2 cellular contexts compared by ENCODE assay signal in the genomic region with DNA sequence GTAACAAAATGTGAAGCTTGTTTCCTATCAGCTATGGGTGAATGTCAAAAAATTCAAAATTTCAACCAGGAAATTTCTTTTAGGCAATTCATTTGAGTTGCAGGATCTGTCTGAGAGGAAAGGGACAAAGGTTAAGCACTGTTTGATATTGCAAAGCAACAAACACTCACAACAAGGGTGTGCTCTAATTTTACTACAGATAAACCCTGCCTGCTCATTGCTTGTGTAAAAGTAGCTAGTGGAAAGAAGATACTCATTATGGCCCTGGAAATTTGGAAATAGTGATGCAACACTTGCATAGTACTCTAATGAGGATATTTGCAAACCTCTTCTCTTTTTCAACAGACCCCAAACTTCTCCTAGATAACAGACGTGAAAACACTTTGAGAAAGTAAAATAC.
TF ChIP-seq lines count a peak whose summit lies in the region.

No MANE protein-coding gene starts in this region.

TF ChIP-seq in liver, 16 proteins besides CTCF, POLR2A, EP300 and RAD21 (continued from another document):
- TF ChIP-seq, protein P1, sequence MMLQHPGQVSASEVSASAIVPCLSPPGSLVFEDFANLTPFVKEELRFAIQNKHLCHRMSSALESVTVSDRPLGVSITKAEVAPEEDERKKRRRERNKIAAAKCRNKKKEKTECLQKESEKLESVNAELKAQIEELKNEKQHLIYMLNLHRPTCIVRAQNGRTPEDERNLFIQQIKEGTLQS (IDR thresholded peaks at IDR 0.05) = peak; percentile 97
- peak; percentile 47 for TF ChIP-seq FOXA2 (IDR thresholded peaks at IDR 0.05)
- peak; percentile 83 to 86 for TF ChIP-seq JUND (IDR thresholded peaks at IDR 0.05)
- peak; percentile 17 for TF ChIP-seq NR2F2 (IDR thresholded peaks at IDR 0.05)
- TF ChIP-seq HNF4G (IDR thresholded peaks at IDR 0.05) = peak; percentile 67
- TF ChIP-seq, protein P2, sequence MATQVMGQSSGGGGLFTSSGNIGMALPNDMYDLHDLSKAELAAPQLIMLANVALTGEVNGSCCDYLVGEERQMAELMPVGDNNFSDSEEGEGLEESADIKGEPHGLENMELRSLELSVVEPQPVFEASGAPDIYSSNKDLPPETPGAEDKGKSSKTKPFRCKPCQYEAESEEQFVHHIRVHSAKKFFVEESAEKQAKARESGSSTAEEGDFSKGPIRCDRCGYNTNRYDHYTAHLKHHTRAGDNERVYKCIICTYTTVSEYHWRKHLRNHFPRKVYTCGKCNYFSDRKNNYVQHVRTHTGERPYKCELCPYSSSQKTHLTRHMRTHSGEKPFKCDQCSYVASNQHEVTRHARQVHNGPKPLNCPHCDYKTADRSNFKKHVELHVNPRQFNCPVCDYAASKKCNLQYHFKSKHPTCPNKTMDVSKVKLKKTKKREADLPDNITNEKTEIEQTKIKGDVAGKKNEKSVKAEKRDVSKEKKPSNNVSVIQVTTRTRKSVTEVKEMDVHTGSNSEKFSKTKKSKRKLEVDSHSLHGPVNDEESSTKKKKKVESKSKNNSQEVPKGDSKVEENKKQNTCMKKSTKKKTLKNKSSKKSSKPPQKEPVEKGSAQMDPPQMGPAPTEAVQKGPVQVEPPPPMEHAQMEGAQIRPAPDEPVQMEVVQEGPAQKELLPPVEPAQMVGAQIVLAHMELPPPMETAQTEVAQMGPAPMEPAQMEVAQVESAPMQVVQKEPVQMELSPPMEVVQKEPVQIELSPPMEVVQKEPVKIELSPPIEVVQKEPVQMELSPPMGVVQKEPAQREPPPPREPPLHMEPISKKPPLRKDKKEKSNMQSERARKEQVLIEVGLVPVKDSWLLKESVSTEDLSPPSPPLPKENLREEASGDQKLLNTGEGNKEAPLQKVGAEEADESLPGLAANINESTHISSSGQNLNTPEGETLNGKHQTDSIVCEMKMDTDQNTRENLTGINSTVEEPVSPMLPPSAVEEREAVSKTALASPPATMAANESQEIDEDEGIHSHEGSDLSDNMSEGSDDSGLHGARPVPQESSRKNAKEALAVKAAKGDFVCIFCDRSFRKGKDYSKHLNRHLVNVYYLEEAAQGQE (IDR thresholded peaks at IDR 0.05) = peak; percentile 76
- peak; percentile 57 to 88 for TF ChIP-seq EGR1 (IDR thresholded peaks at IDR 0.05; ENCODE audit: low read depth in 2 of 2)
- peak; percentile 87 for TF ChIP-seq YY1 (IDR thresholded peaks at IDR 0.05)

TF ChIP-seq in SK-N-SH treated with all-trans-retinoic acid at 6 μM for 48 hours, 23 proteins besides CTCF, POLR2A, EP300 and RAD21 (continued from another document):
- TF ChIP-seq, protein P3, sequence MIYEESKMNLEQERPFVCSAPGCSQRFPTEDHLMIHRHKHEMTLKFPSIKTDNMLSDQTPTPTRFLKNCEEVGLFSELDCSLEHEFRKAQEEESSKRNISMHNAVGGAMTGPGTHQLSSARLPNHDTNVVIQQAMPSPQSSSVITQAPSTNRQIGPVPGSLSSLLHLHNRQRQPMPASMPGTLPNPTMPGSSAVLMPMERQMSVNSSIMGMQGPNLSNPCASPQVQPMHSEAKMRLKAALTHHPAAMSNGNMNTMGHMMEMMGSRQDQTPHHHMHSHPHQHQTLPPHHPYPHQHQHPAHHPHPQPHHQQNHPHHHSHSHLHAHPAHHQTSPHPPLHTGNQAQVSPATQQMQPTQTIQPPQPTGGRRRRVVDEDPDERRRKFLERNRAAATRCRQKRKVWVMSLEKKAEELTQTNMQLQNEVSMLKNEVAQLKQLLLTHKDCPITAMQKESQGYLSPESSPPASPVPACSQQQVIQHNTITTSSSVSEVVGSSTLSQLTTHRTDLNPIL (CRISPR knock-in tag; IDR thresholded peaks at IDR 0.05; ENCODE audit: low read depth) = no peak
- TF ChIP-seq ZNF70 (CRISPR knock-in tag; IDR thresholded peaks at IDR 0.05) (no peak), OSR1 (CRISPR knock-in tag; IDR thresholded peaks at IDR 0.05) (no peak), ZNF565 (CRISPR knock-in tag; conservative IDR thresholded peaks at IDR 0.05; ENCODE audit: low read depth) (no peak), PPARA (CRISPR knock-in tag; IDR thresholded peaks at IDR 0.05; ENCODE audit: borderline replicate concordance) (no peak)
- TF ChIP-seq, protein P4, sequence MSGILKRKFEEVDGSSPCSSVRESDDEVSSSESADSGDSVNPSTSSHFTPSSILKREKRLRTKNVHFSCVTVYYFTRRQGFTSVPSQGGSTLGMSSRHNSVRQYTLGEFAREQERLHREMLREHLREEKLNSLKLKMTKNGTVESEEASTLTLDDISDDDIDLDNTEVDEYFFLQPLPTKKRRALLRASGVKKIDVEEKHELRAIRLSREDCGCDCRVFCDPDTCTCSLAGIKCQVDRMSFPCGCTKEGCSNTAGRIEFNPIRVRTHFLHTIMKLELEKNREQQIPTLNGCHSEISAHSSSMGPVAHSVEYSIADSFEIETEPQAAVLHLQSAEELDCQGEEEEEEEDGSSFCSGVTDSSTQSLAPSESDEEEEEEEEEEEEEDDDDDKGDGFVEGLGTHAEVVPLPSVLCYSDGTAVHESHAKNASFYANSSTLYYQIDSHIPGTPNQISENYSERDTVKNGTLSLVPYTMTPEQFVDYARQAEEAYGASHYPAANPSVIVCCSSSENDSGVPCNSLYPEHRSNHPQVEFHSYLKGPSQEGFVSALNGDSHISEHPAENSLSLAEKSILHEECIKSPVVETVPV (CRISPR knock-in tag; IDR thresholded peaks at IDR 0.05) = no peak
TF ChIP-seq in SK-N-SH treated with all-trans-retinoic acid at 6 μM for 48 hours: peak in this region for 0.
